Comparison of ENCODE assay signal across 31 cellular contexts in the genomic region with DNA sequence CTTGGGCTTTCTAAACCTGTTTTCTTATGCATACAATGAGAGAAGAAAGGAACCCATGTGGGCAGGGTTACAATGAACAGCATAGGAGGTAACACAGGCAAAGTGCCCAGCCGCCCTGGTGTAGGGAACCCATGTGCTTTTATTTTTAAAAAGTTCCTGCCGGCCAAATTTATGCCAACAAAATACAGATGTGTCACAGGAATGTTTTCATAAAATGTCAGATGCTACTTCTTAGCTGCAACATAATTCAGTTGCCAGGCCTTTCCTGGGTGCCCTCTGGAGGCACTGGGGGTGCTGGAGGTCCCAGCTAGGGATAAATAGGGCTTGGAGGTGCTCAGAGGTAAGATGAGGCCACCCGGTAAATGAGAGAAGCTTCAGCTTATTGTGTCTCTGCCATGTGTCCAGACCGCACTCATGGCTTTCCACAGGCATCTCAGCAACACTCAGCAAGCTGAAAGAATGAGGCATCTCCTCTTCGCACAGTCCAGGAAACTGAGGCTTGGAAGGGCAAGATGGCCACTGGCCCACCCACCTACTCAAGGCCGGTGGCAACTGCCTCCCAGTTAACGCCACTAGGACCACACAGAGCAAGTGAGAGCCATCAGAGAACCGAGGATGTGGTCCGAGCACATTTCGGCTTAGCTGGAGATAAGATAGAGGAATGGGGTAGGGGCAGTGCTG. TPM values are rescaled to one million over a fixed set of nuclear protein-coding genes. Genes with fewer than 3 reads are reported as not detected.
"Had no signal": no experiment of that assay in that cellular context is flagged by ENCODE, and none has a peak within 500 bp of the region (broad histone marks: within the 10 kb centered on the region; RNA-seq: fewer than 3 reads in every experiment).

No MANE protein-coding gene starts in this region.

- H3K27ac ChIP-seq: esophagus squamous epithelium, WERI-Rb-1 had no signal

- ATAC-seq: activated CD4-positive, alpha-beta T cell treated with anti-CD3 and anti-CD28 coated beads for 36 hours; activated naive CD4-positive, alpha-beta T cell treated with anti-CD3 and anti-CD28 coated beads, Interleukin-2, amount 50 U/mL, for 72 hours; activated T-cell treated with anti-CD3 and anti-CD28 coated beads, Interleukin-2, amount 50 U/mL, for 72 hours; effector memory CD8-positive, alpha-beta T cell; T-helper 17 cell had no signal

- H3K27ac Mint-ChIP-seq: activated CD4-positive, alpha-beta memory T cell treated with anti-CD3 and anti-CD28 coated beads, Interleukin-2, amount 10 ng/mL, durations not matched to agents 7 days and 5 days; activated CD4-positive, alpha-beta T cell treated with anti-CD3 and anti-CD28 coated beads for 36 hours; activated CD4-positive, alpha-beta T cell treated with anti-CD3 and anti-CD28 coated beads, Interleukin-2, amount 10 ng/mL, durations not matched to agents 24 days and 14 days; activated naive CD4-positive, alpha-beta T cell treated with anti-CD3 and anti-CD28 coated beads, Interleukin-2, amount 10 ng/mL, durations not matched to agents 7 days and 5 days; activated naive CD4-positive, alpha-beta T cell treated with anti-CD3 and anti-CD28 coated beads, Interleukin-2, amount 50 U/mL, for 72 hours; activated naive CD8-positive, alpha-beta T cell treated with anti-CD3 and anti-CD28 coated beads, Interleukin-2, amount 10 ng/mL, durations not matched to agents 7 days and 5 days; activated T-cell treated with anti-CD3 and anti-CD28 coated beads, Interleukin-2, amount 50 U/mL, for 24 hours; activated T-cell treated with anti-CD3 and anti-CD28 coated beads, Interleukin-2, amount 50 U/mL, for 72 hours; effector memory CD8-positive, alpha-beta T cell; T-helper 17 cell; T-helper 2 cell treated with Interferon-gamma antibody and Interleukin-4, amounts not matched to agents 5 μg/mL and 100 μg/mL, for 36 hours had no signal

- H3K4me1 ChIP-seq: esophagus squamous epithelium had no signal

- H3K27me3 Mint-ChIP-seq: activated CD4-positive, alpha-beta memory T cell treated with anti-CD3 and anti-CD28 coated beads, Interleukin-2, amount 10 ng/mL, durations not matched to agents 7 days and 5 days; activated CD4-positive, alpha-beta T cell treated with anti-CD3 and anti-CD28 coated beads, Interleukin-2, amount 10 ng/mL, durations not matched to agents 24 days and 14 days had no signal

- H3K9me3 ChIP-seq: ascending aorta, esophagus squamous epithelium had no signal

- H3K9me3 Mint-ChIP-seq: activated CD4-positive, alpha-beta memory T cell treated with anti-CD3 and anti-CD28 coated beads, Interleukin-2, amount 10 ng/mL, durations not matched to agents 7 days and 5 days; activated CD4-positive, alpha-beta T cell treated with anti-CD3 and anti-CD28 coated beads, Interleukin-2, amount 10 ng/mL, durations not matched to agents 24 days and 14 days; activated naive CD4-positive, alpha-beta T cell treated with anti-CD3 and anti-CD28 coated beads, Interleukin-2, amount 50 U/mL, for 72 hours; central memory CD8-positive, alpha-beta T cell; T-helper 2 cell treated with Interferon-gamma antibody and Interleukin-4, amounts not matched to agents 5 μg/mL and 100 μg/mL, for 36 hours had no signal

- H3K36me3 ChIP-seq: esophagus squamous epithelium, WERI-Rb-1 had no signal

- H3K27me3 ChIP-seq: ascending aorta had no signal

- H3K4me3 ChIP-seq: ascending aorta, esophagus squamous epithelium had no signal

- H3K4me1 Mint-ChIP-seq: activated CD4-positive, alpha-beta memory T cell treated with anti-CD3 and anti-CD28 coated beads, Interleukin-2, amount 10 ng/mL, durations not matched to agents 7 days and 5 days; activated CD4-positive, alpha-beta T cell treated with anti-CD3 and anti-CD28 coated beads for 36 hours; activated CD4-positive, alpha-beta T cell treated with anti-CD3 and anti-CD28 coated beads, Interleukin-2, amount 10 ng/mL, durations not matched to agents 24 days and 14 days; activated naive CD4-positive, alpha-beta T cell treated with anti-CD3 and anti-CD28 coated beads, Interleukin-2, amount 10 ng/mL, durations not matched to agents 7 days and 5 days; activated naive CD8-positive, alpha-beta T cell treated with anti-CD3 and anti-CD28 coated beads, Interleukin-2, amount 10 ng/mL, durations not matched to agents 7 days and 5 days; brain; central memory CD8-positive, alpha-beta T cell; T-helper 17 cell had no signal

- H3K36me3 Mint-ChIP-seq: activated naive CD4-positive, alpha-beta T cell treated with anti-CD3 and anti-CD28 coated beads, Interleukin-2, amount 10 ng/mL, durations not matched to agents 7 days and 5 days; activated naive CD4-positive, alpha-beta T cell treated with anti-CD3 and anti-CD28 coated beads, Interleukin-2, amount 50 U/mL, for 72 hours; activated naive CD8-positive, alpha-beta T cell treated with anti-CD3 and anti-CD28 coated beads, Interleukin-2, amount 10 ng/mL, durations not matched to agents 7 days and 5 days; brain had no signal

- DNase-seq: activated CD4-positive, alpha-beta memory T cell treated with anti-CD3 and anti-CD28 coated beads, Interleukin-2, amount 10 ng/mL, durations not matched to agents 7 days and 5 days; activated CD4-positive, alpha-beta T cell treated with anti-CD3 and anti-CD28 coated beads for 36 hours; activated CD4-positive, alpha-beta T cell treated with anti-CD3 and anti-CD28 coated beads, Interleukin-2, amount 10 ng/mL, durations not matched to agents 24 days and 14 days; activated CD4-positive, CD25-positive, alpha-beta regulatory T cell; activated CD4-positive, CD25-positive, alpha-beta regulatory T cell treated with anti-CD3 and anti-CD28 coated beads, Interleukin-2, amount 50 U/mL, for 72 hours; activated CD8-positive, alpha-beta memory T cell treated with anti-CD3 and anti-CD28 coated beads, Interleukin-2, amount 50 U/mL, for 48 hours; activated gamma-delta T cell; activated naive CD4-positive, alpha-beta T cell; activated naive CD4-positive, alpha-beta T cell treated with anti-CD3 and anti-CD28 coated beads, Interleukin-2, amount 10 ng/mL, durations not matched to agents 7 days and 5 days; activated naive CD8-positive, alpha-beta T cell treated with anti-CD3 and anti-CD28 coated beads, Interleukin-2, amount 10 ng/mL, durations not matched to agents 7 days and 5 days; activated T-cell treated with anti-CD3 and anti-CD28 coated beads for 4 hours; activated T-cell treated with anti-CD3 and anti-CD28 coated beads, Interleukin-2, amount 50 U/mL, for 24 hours; activated T-cell treated with anti-CD3 and anti-CD28 coated beads, Interleukin-2, amount 50 U/mL, for 72 hours; cortex of kidney; dermis blood vessel endothelial cell; effector CD4-positive, alpha-beta T cell; effector memory CD8-positive, alpha-beta T cell; erythroblast; esophagus squamous epithelium; foreskin melanocyte; T-helper 1 cell; T-helper 17 cell; T1000; WERI-Rb-1 had no signal

- H3K4me3 Mint-ChIP-seq: activated CD4-positive, alpha-beta memory T cell treated with anti-CD3 and anti-CD28 coated beads, Interleukin-2, amount 10 ng/mL, durations not matched to agents 7 days and 5 days; activated CD4-positive, alpha-beta T cell treated with anti-CD3 and anti-CD28 coated beads for 36 hours; activated CD4-positive, alpha-beta T cell treated with anti-CD3 and anti-CD28 coated beads, Interleukin-2, amount 10 ng/mL, durations not matched to agents 24 days and 14 days; activated naive CD4-positive, alpha-beta T cell treated with anti-CD3 and anti-CD28 coated beads, Interleukin-2, amount 10 ng/mL, durations not matched to agents 7 days and 5 days; activated naive CD8-positive, alpha-beta T cell treated with anti-CD3 and anti-CD28 coated beads, Interleukin-2, amount 10 ng/mL, durations not matched to agents 7 days and 5 days; activated T-cell treated with anti-CD3 and anti-CD28 coated beads, Interleukin-2, amount 50 U/mL, for 24 hours; activated T-cell treated with anti-CD3 and anti-CD28 coated beads, Interleukin-2, amount 50 U/mL, for 72 hours; brain; central memory CD8-positive, alpha-beta T cell; effector memory CD8-positive, alpha-beta T cell; T-helper 17 cell; T-helper 2 cell treated with Interferon-gamma antibody and Interleukin-4, amounts not matched to agents 5 μg/mL and 100 μg/mL, for 36 hours had no signal

RNA-seq across cellular contexts. Expression of gene CPXM2, which starts 58.3 kb away (rescaled TPM):
- total RNA-seq: activated CD4-positive, alpha-beta memory T cell treated with anti-CD3 and anti-CD28 coated beads, Interleukin-2, amount 10 ng/mL, durations not matched to agents 7 days and 5 days; activated CD4-positive, alpha-beta T cell treated with anti-CD3 and anti-CD28 coated beads for 36 hours; activated CD4-positive, alpha-beta T cell treated with anti-CD3 and anti-CD28 coated beads, Interleukin-2, amount 10 ng/mL, durations not matched to agents 24 days and 14 days; activated naive CD4-positive, alpha-beta T cell treated with anti-CD3 and anti-CD28 coated beads, Interleukin-2, amount 50 U/mL, for 72 hours; activated naive CD8-positive, alpha-beta T cell treated with anti-CD3 and anti-CD28 coated beads, Interleukin-2, amount 10 ng/mL, durations not matched to agents 7 days and 5 days; activated T-cell treated with anti-CD3 and anti-CD28 coated beads, Interleukin-2, amount 50 U/mL, for 72 hours; chondrocyte; fibroblast of villous mesenchyme had no signal
